ENCODE assay signal across 1 cellular context in the genomic region with DNA sequence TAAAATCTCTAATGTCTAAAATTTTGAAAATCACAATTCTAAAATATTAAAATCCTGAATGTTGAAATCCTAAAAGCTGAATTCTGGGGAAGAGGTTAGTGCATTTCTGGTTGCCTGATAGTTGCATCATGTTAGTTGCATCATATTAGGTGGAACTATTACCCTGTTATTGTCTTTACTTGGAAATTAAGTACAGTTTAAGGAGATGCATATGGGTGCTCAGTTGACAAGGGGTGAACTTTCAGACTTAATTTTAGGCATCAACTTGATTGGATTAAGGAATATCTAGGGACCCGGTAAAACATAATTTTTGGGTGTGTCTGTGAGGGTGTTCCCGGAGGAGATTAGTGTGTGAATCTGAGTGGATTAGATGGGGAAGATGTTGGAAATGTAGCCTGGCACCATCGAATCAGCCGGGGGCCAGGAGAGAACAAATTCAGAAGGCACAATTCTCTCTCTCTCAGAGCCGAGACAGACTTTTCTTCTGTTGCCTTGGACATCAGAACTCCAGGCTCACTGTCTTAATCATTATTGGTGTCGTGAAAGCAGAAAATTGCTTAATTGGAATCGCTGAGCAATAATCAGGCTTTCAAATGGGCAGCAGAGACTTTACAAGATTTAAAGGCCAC.
TF ChIP-seq lines count a peak whose summit lies in the region.

No MANE protein-coding gene starts in this region.

TF ChIP-seq in K562, 482 proteins besides CTCF, POLR2A, EP300 and RAD21 (continued from another document and continues in another):
- TF ChIP-seq, protein P1, sequence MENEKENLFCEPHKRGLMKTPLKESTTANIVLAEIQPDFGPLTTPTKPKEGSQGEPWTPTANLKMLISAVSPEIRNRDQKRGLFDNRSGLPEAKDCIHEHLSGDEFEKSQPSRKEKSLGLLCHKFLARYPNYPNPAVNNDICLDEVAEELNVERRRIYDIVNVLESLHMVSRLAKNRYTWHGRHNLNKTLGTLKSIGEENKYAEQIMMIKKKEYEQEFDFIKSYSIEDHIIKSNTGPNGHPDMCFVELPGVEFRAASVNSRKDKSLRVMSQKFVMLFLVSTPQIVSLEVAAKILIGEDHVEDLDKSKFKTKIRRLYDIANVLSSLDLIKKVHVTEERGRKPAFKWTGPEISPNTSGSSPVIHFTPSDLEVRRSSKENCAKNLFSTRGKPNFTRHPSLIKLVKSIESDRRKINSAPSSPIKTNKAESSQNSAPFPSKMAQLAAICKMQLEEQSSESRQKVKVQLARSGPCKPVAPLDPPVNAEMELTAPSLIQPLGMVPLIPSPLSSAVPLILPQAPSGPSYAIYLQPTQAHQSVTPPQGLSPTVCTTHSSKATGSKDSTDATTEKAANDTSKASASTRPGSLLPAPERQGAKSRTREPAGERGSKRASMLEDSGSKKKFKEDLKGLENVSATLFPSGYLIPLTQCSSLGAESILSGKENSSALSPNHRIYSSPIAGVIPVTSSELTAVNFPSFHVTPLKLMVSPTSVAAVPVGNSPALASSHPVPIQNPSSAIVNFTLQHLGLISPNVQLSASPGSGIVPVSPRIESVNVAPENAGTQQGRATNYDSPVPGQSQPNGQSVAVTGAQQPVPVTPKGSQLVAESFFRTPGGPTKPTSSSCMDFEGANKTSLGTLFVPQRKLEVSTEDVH (IDR thresholded peaks at IDR 0.05; ENCODE audit: low read depth, partially characterized antibody) = no peak
- TF ChIP-seq ERF (CRISPR knock-in tag; IDR thresholded peaks at IDR 0.05) = 0 out of 2 replicates have a peak, but pooled peaks have one; percentile 54
- TF ChIP-seq, protein P2, sequence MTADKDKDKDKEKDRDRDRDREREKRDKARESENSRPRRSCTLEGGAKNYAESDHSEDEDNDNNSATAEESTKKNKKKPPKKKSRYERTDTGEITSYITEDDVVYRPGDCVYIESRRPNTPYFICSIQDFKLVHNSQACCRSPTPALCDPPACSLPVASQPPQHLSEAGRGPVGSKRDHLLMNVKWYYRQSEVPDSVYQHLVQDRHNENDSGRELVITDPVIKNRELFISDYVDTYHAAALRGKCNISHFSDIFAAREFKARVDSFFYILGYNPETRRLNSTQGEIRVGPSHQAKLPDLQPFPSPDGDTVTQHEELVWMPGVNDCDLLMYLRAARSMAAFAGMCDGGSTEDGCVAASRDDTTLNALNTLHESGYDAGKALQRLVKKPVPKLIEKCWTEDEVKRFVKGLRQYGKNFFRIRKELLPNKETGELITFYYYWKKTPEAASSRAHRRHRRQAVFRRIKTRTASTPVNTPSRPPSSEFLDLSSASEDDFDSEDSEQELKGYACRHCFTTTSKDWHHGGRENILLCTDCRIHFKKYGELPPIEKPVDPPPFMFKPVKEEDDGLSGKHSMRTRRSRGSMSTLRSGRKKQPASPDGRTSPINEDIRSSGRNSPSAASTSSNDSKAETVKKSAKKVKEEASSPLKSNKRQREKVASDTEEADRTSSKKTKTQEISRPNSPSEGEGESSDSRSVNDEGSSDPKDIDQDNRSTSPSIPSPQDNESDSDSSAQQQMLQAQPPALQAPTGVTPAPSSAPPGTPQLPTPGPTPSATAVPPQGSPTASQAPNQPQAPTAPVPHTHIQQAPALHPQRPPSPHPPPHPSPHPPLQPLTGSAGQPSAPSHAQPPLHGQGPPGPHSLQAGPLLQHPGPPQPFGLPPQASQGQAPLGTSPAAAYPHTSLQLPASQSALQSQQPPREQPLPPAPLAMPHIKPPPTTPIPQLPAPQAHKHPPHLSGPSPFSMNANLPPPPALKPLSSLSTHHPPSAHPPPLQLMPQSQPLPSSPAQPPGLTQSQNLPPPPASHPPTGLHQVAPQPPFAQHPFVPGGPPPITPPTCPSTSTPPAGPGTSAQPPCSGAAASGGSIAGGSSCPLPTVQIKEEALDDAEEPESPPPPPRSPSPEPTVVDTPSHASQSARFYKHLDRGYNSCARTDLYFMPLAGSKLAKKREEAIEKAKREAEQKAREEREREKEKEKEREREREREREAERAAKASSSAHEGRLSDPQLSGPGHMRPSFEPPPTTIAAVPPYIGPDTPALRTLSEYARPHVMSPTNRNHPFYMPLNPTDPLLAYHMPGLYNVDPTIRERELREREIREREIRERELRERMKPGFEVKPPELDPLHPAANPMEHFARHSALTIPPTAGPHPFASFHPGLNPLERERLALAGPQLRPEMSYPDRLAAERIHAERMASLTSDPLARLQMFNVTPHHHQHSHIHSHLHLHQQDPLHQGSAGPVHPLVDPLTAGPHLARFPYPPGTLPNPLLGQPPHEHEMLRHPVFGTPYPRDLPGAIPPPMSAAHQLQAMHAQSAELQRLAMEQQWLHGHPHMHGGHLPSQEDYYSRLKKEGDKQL (CRISPR knock-in tag; IDR thresholded peaks at IDR 0.05; ENCODE audit: borderline replicate concordance) = no peak
- TF ChIP-seq, protein P3, sequence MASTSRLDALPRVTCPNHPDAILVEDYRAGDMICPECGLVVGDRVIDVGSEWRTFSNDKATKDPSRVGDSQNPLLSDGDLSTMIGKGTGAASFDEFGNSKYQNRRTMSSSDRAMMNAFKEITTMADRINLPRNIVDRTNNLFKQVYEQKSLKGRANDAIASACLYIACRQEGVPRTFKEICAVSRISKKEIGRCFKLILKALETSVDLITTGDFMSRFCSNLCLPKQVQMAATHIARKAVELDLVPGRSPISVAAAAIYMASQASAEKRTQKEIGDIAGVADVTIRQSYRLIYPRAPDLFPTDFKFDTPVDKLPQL (IDR thresholded peaks at IDR 0.05; ENCODE audit: extremely low read depth, insufficient read length) = no peak
- no peak for TF ChIP-seq CBX2 (IDR thresholded peaks at IDR 0.05; ENCODE audit: insufficient read depth, low read length, poor library complexity, severe bottlenecking)
- TF ChIP-seq, protein P4, sequence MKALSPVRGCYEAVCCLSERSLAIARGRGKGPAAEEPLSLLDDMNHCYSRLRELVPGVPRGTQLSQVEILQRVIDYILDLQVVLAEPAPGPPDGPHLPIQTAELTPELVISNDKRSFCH (CRISPR knock-in tag; IDR thresholded peaks at IDR 0.05) = peak; percentile 56; the same call in 1 of the 2 replicates
- TF ChIP-seq, protein P4 (tag; IDR thresholded peaks at IDR 0.05) = no peak
- peak; percentile 46; the same call in 1 of the 2 replicates for TF ChIP-seq PYGO2 (tag; IDR thresholded peaks at IDR 0.05)
- no peak for TF ChIP-seq PHB2 (IDR thresholded peaks at IDR 0.05; ENCODE audit: low read depth)
- TF ChIP-seq ZNF217 (CRISPR knock-in tag; IDR thresholded peaks at IDR 0.05) = no peak
- TF ChIP-seq FOXK2 (conservative IDR thresholded peaks at IDR 0.05 in 1 of 2, IDR thresholded peaks at IDR 0.05 in 1 of 2; ENCODE audit: low read depth in 2 of 2) = no peak
- TF ChIP-seq, protein P5, sequence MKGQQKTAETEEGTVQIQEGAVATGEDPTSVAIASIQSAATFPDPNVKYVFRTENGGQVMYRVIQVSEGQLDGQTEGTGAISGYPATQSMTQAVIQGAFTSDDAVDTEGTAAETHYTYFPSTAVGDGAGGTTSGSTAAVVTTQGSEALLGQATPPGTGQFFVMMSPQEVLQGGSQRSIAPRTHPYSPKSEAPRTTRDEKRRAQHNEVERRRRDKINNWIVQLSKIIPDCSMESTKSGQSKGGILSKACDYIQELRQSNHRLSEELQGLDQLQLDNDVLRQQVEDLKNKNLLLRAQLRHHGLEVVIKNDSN (CRISPR knock-in tag; IDR thresholded peaks at IDR 0.05) = no peak
- TF ChIP-seq EWSR1 (IDR thresholded peaks at IDR 0.05; ENCODE audit: borderline replicate concordance, low read depth, partially characterized antibody) = no peak
- no peak for TF ChIP-seq MTA1 (IDR thresholded peaks at IDR 0.05; ENCODE audit: borderline replicate concordance)
- TF ChIP-seq, protein P6, sequence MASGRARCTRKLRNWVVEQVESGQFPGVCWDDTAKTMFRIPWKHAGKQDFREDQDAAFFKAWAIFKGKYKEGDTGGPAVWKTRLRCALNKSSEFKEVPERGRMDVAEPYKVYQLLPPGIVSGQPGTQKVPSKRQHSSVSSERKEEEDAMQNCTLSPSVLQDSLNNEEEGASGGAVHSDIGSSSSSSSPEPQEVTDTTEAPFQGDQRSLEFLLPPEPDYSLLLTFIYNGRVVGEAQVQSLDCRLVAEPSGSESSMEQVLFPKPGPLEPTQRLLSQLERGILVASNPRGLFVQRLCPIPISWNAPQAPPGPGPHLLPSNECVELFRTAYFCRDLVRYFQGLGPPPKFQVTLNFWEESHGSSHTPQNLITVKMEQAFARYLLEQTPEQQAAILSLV (tag; IDR thresholded peaks at IDR 0.05) = peak; percentile 90
- TF ChIP-seq ELF1 (tag; IDR thresholded peaks at IDR 0.05) = no peak
- TF ChIP-seq, protein P7, sequence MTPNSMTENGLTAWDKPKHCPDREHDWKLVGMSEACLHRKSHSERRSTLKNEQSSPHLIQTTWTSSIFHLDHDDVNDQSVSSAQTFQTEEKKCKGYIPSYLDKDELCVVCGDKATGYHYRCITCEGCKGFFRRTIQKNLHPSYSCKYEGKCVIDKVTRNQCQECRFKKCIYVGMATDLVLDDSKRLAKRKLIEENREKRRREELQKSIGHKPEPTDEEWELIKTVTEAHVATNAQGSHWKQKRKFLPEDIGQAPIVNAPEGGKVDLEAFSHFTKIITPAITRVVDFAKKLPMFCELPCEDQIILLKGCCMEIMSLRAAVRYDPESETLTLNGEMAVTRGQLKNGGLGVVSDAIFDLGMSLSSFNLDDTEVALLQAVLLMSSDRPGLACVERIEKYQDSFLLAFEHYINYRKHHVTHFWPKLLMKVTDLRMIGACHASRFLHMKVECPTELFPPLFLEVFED (CRISPR knock-in tag; conservative IDR thresholded peaks at IDR 0.05) = peak; percentile 92
- TF ChIP-seq ZNF436 (CRISPR knock-in tag; IDR thresholded peaks at IDR 0.05) = no peak
- TF ChIP-seq, protein P8, sequence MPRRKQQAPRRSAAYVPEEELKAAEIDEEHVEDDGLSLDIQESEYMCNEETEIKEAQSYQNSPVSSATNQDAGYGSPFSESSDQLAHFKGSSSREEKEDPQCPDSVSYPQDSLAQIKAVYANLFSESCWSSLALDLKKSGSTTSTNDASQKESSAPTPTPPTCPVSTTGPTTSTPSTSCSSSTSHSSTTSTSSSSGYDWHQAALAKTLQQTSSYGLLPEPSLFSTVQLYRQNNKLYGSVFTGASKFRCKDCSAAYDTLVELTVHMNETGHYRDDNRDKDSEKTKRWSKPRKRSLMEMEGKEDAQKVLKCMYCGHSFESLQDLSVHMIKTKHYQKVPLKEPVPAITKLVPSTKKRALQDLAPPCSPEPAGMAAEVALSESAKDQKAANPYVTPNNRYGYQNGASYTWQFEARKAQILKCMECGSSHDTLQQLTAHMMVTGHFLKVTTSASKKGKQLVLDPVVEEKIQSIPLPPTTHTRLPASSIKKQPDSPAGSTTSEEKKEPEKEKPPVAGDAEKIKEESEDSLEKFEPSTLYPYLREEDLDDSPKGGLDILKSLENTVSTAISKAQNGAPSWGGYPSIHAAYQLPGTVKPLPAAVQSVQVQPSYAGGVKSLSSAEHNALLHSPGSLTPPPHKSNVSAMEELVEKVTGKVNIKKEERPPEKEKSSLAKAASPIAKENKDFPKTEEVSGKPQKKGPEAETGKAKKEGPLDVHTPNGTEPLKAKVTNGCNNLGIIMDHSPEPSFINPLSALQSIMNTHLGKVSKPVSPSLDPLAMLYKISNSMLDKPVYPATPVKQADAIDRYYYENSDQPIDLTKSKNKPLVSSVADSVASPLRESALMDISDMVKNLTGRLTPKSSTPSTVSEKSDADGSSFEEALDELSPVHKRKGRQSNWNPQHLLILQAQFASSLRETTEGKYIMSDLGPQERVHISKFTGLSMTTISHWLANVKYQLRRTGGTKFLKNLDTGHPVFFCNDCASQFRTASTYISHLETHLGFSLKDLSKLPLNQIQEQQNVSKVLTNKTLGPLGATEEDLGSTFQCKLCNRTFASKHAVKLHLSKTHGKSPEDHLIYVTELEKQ (CRISPR knock-in tag; IDR thresholded peaks at IDR 0.05) = peak; percentile 90
- TF ChIP-seq EP400 (IDR thresholded peaks at IDR 0.05) = peak; percentile 16; the same call in 1 of the 2 replicates
- no peak for TF ChIP-seq TGIF2 (CRISPR knock-in tag; IDR thresholded peaks at IDR 0.05)
- TF ChIP-seq PTRF (tag; IDR thresholded peaks at IDR 0.05) = 0 out of 2 replicates have a peak, but pooled peaks have one; percentile 39
- peak; percentile 88; the same call in 1 of the 2 replicates for TF ChIP-seq ZNF76 (CRISPR knock-in tag; IDR thresholded peaks at IDR 0.05; ENCODE audit: borderline replicate concordance)
- no peak for TF ChIP-seq ZNF274 (IDR thresholded peaks at IDR 0.05; ENCODE audit: borderline replicate concordance, low read depth, low read length)
- TF ChIP-seq SMAD1 (IDR thresholded peaks at IDR 0.05; ENCODE audit: low read depth, low read length, partially characterized antibody) = no peak
- TF ChIP-seq TAF15 (IDR thresholded peaks at IDR 0.05; ENCODE audit: low read depth, low read length) = no peak
- TF ChIP-seq PHF21A (IDR thresholded peaks at IDR 0.05; ENCODE audit: borderline replicate concordance, low read depth) = no peak
- TF ChIP-seq, protein P9, sequence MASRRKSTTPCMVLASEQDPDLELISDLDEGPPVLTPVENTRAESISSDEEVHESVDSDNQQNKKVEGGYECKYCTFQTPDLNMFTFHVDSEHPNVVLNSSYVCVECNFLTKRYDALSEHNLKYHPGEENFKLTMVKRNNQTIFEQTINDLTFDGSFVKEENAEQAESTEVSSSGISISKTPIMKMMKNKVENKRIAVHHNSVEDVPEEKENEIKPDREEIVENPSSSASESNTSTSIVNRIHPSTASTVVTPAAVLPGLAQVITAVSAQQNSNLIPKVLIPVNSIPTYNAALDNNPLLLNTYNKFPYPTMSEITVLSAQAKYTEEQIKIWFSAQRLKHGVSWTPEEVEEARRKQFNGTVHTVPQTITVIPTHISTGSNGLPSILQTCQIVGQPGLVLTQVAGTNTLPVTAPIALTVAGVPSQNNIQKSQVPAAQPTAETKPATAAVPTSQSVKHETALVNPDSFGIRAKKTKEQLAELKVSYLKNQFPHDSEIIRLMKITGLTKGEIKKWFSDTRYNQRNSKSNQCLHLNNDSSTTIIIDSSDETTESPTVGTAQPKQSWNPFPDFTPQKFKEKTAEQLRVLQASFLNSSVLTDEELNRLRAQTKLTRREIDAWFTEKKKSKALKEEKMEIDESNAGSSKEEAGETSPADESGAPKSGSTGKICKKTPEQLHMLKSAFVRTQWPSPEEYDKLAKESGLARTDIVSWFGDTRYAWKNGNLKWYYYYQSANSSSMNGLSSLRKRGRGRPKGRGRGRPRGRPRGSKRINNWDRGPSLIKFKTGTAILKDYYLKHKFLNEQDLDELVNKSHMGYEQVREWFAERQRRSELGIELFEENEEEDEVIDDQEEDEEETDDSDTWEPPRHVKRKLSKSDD (conservative IDR thresholded peaks at IDR 0.05; ENCODE audit: low read length) = no peak
- TF ChIP-seq DDX20 (tag; IDR thresholded peaks at IDR 0.05; ENCODE audit: low read depth) = peak; percentile 95
- no peak for TF ChIP-seq ZBTB1 (CRISPR knock-in tag; IDR thresholded peaks at IDR 0.05; ENCODE audit: borderline replicate concordance, low read depth)
- TF ChIP-seq ARID2 (IDR thresholded peaks at IDR 0.05) = no peak
- peak in 1 of 2 experiments; percentile 93; a peak in 2 of 4 replicates for TF ChIP-seq TEAD1 (CRISPR knock-in tag; IDR thresholded peaks at IDR 0.05)
- TF ChIP-seq ZSCAN29 (IDR thresholded peaks at IDR 0.05) = no peak
- no peak for TF ChIP-seq TARDBP (IDR thresholded peaks at IDR 0.05)
- TF ChIP-seq PCBP2 (IDR thresholded peaks at IDR 0.05; ENCODE audit: low read depth, low read length, poor library complexity, severe bottlenecking) = no peak
- TF ChIP-seq NCOA1 (IDR thresholded peaks at IDR 0.05; ENCODE audit: low read depth) = no peak; the same call in 1 of the 2 replicates
- no peak for TF ChIP-seq ZNF695 (CRISPR knock-in tag; IDR thresholded peaks at IDR 0.05)
- TF ChIP-seq ETV1 (tag; conservative IDR thresholded peaks at IDR 0.05; ENCODE audit: low read depth) = peak; percentile 63; the same call in 1 of the 2 replicates
- TF ChIP-seq ZNF668 (CRISPR knock-in tag; IDR thresholded peaks at IDR 0.05) = peak; percentile 78; the same call in 1 of the 2 replicates
- TF ChIP-seq NR4A1 (CRISPR knock-in tag; IDR thresholded peaks at IDR 0.05) = no peak
- peak; percentile 92 for TF ChIP-seq NR4A1 (tag; IDR thresholded peaks at IDR 0.05)
- TF ChIP-seq GTF2A2 (tag; IDR thresholded peaks at IDR 0.05) = no peak
